Comparison of ENCODE assay signal across 18 cellular contexts in genomic region chr1:110677016-110677415, GRCh38. TPM values are rescaled to one million over a fixed set of nuclear protein-coding genes. Genes with fewer than 3 reads are reported as not detected.
DNase-seq lines count a peak whose midpoint lies in the region; ATAC-seq lines count a peak whose summit lies in the region.
"Had no signal": no experiment of that assay in that cellular context is flagged by ENCODE, and none has a peak within 500 bp of the region (broad histone marks: within the 10 kb centered on the region; RNA-seq: fewer than 3 reads in every experiment).

No MANE protein-coding gene starts in this region.

- H3K4me3 Mint-ChIP-seq in T-helper 17 cell: no peak overlapping the region
- H3K4me3 Mint-ChIP-seq: GM23338 had no signal

- H3K9me3 ChIP-seq in T-helper 17 cell (ENCODE audit: control insufficient read depth, low read length, poor library complexity, severe bottlenecking): no peaks in the 10 kb centered on the region
- H3K9me3 ChIP-seq: psoas muscle, thoracic aorta had no signal

- H3K4me1 Mint-ChIP-seq in T-helper 17 cell: peaks cover 43% of the 10 kb centered on the region

- H3K27ac Mint-ChIP-seq in T-helper 17 cell: peak overlapping the region; percentile 89
- H3K27ac Mint-ChIP-seq: GM23338; T-helper 2 cell treated with Interferon-gamma antibody and Interleukin-4, amounts not matched to agents 5 μg/mL and 100 μg/mL, for 36 hours had no signal

- peaks cover 11% of the 10 kb centered on the region for H3K36me3 Mint-ChIP-seq in T-helper 17 cell (ENCODE audit: low read depth)
- H3K36me3 Mint-ChIP-seq: naive B cell had no signal

- DNase-seq in COR-L47 (lab: John Stamatoyannopoulos, UW) (peak; percentile 90), NCI-H128 (lab: John Stamatoyannopoulos, UW; ENCODE audit: unreplicated experiment) (peak; percentile 32), NCI-H345 (lab: John Stamatoyannopoulos, UW) (peak; percentile 93), T-helper 17 cell (no peak), pons (ENCODE audit: low spot score) (no peak)
- DNase-seq in activated CD4-positive, alpha-beta T cell treated with anti-CD3 and anti-CD28 coated beads for 4 hours: no peak
- no peak for DNase-seq in stimulated activated CD8-positive, alpha-beta memory T cell treated with anti-CD3 and anti-CD28 coated beads, Interleukin-4, amount 100 ng/mL, for 48 hours
- DNase-seq: activated effector memory CD4-positive, alpha-beta T cell treated with Interleukin-2 at 50 U/mL for 16 hours; caudate nucleus; DMS79; immature natural killer cell; naive B cell; psoas muscle; Right ventricle myocardium superior had no signal

- no peaks in the 10 kb centered on the region for H3K27me3 Mint-ChIP-seq in T-helper 17 cell

- no peak for ATAC-seq in T-helper 17 cell
- ATAC-seq: activated CD4-positive, CD25-positive, alpha-beta regulatory T cell treated with anti-CD3 and anti-CD28 coated beads, Interleukin-2, amount 50 U/mL, for 24 hours; GM23338; psoas muscle had no signal

RNA-seq across cellular contexts. Expression of gene KCNA3, which starts 2.3 kb away (rescaled TPM):
- total RNA-seq in T-helper 17 cell: 100 to 1,000 TPM; 114 to 115 TPM

Comparison
In these comparisons a context has a peak if more than half of its experiments do, and no peak if none do; other contexts are left out.
1. DNase-seq: peak in COR-L47 (single experiment), NCI-H128 (single experiment) and NCI-H345 (single experiment); none in T-helper 17 cell (0 of 3), activated CD4-positive, alpha-beta T cell treated with anti-CD3 and anti-CD28 coated beads for 4 hours (0 of 2), stimulated activated CD8-positive, alpha-beta memory T cell treated with anti-CD3 and anti-CD28 coated beads, Interleukin-4, amount 100 ng/mL, for 48 hours (single experiment) and pons (single experiment).